18 cellular contexts compared by ENCODE assay signal in genomic region chr14:105878554-105878953, GRCh38.
DNase-seq lines count a peak whose midpoint lies in the region; ATAC-seq and TF ChIP-seq lines count a peak whose summit lies in the region.
"Had no signal": no experiment of that assay in that cellular context is flagged by ENCODE, and none has a peak within 500 bp of the region (broad histone marks: within the 10 kb centered on the region; RNA-seq: fewer than 3 reads in every experiment).

No MANE protein-coding gene starts in this region.

- H3K27me3 ChIP-seq in uterus = no peaks in the 10 kb centered on the region

- no peak for TF ChIP-seq POLR2A in uterus (IDR thresholded peaks at IDR 0.05)

- TF ChIP-seq CTCF in chondrocyte (IDR thresholded peaks at IDR 0.05) (no peak), uterus (IDR thresholded peaks at IDR 0.05) (no peak)

- H3K27ac Mint-ChIP-seq in chondrocyte (ENCODE audit: unreplicated experiment) = no peak overlapping the region

- H3K4me3 Mint-ChIP-seq in chondrocyte (ENCODE audit: unreplicated experiment) = no peak overlapping the region

- no peaks in the 10 kb centered on the region for H3K27me3 Mint-ChIP-seq in chondrocyte (ENCODE audit: low read depth)

- no peak for ATAC-seq in GM21526 (IDR thresholded peaks at IDR 0.05; ENCODE audit: low FRiP score, unreplicated experiment)
- ATAC-seq: A549, GM12878, K562 had no signal

- intact Hi-C loops in posterior cingulate gyrus (cut with DNase I) = no loop called here
- intact Hi-C loops in uterus (cut with DNase I; ENCODE audit: low total_unique reads) = no loop called here

- no peaks in the 10 kb centered on the region for H3K36me3 Mint-ChIP-seq in chondrocyte (ENCODE audit: low read depth)

- no peaks in the 10 kb centered on the region for H3K9me3 ChIP-seq in uterus
- H3K9me3 ChIP-seq: A549 had no signal

- peaks cover 42% of the 10 kb centered on the region for H3K9me3 Mint-ChIP-seq in chondrocyte (ENCODE audit: low read depth)

- peak; percentile 36 for DNase-seq in activated effector memory CD4-positive, alpha-beta T cell treated with anti-CD3 and anti-CD28 coated beads, Interleukin-2, amount 50 U/mL, for 16 hours
- no peak for DNase-seq in activated effector memory CD4-positive, alpha-beta T cell treated with Interleukin-2 at 50 U/mL for 16 hours
- DNase-seq in chondrocyte (ENCODE audit: low spot score) (peak; percentile 76), posterior cingulate gyrus (peak in 6 of 10 donors; percentile 3 to 77 (median 30)), uterus (peak; percentile 3 to 4), SKM-1 (lab: John Stamatoyannopoulos, UW; ENCODE audit: unreplicated experiment) (no peak)
- DNase-seq: C1 segment of cervical spinal cord, DND-41, GOT3, NCI-H1436, NCI-H2029, NCI-H510A, NCI-H774, RPMI8226 had no signal

- H3K4me1 ChIP-seq in uterus = no peaks in the 10 kb centered on the region
- H3K4me1 ChIP-seq: A549 had no signal

- no peak overlapping the region for H3K27ac ChIP-seq in uterus
- H3K27ac ChIP-seq: A549 had no signal

- no peak overlapping the region for H3K4me3 ChIP-seq in uterus
- H3K4me3 ChIP-seq: A549, GM12878, K562 had no signal

- H3K36me3 ChIP-seq in uterus = no peaks in the 10 kb centered on the region

- no peaks in the 10 kb centered on the region for H3K4me1 Mint-ChIP-seq in chondrocyte (ENCODE audit: low read depth)

Comparison
In these comparisons a context has a peak if more than half of its experiments do, and no peak if none do; other contexts are left out.
1. DNase-seq: peak in activated effector memory CD4-positive, alpha-beta T cell treated with anti-CD3 and anti-CD28 coated beads, Interleukin-2, amount 50 U/mL, for 16 hours (single experiment), chondrocyte (single experiment), posterior cingulate gyrus (6 of 10) and uterus (2 of 2); none in activated effector memory CD4-positive, alpha-beta T cell treated with Interleukin-2 at 50 U/mL for 16 hours (single experiment) and SKM-1 (single experiment).